Comparison of ENCODE assay signal across 16 cellular contexts in genomic region chr20:63517376-63518309, GRCh38. TPM values are rescaled to one million over a fixed set of nuclear protein-coding genes. Genes with fewer than 3 reads are reported as not detected.
DNase-seq lines count a peak whose midpoint lies in the region; ATAC-seq and TF ChIP-seq lines count a peak whose summit lies in the region.
"Had no signal": no experiment of that assay in that cellular context is flagged by ENCODE, and none has a peak within 500 bp of the region (broad histone marks: within the 10 kb centered on the region; RNA-seq: fewer than 3 reads in every experiment).

No MANE protein-coding gene starts in this region.

- in situ Hi-C loops in gastrocnemius medialis (cut with MboI; ENCODE audit: low sequenced_read_pairs in 4 of 4) = no loop called here

- 81% methylated on average over 6 of the region's 32 CpGs for WGBS in right lobe of liver (ENCODE audit: insufficient coverage, low coverage, low lambda C conversion rate, missing lambda C conversion rate)

- TF ChIP-seq POLR2A in right lobe of liver (IDR thresholded peaks at IDR 0.05) (no peak), gastrocnemius medialis (IDR thresholded peaks at IDR 0.05) (no peak)

- H3K9me3 ChIP-seq in right lobe of liver (no peaks in the 10 kb centered on the region), gastrocnemius medialis (no peaks in the 10 kb centered on the region)
- H3K9me3 ChIP-seq: vagina had no signal

- H3K27me3 ChIP-seq in right lobe of liver (no peaks in the 10 kb centered on the region), gastrocnemius medialis (no peaks in the 10 kb centered on the region)
- H3K27me3 ChIP-seq: vagina had no signal

- ATAC-seq in right lobe of liver (no peak), gastrocnemius medialis (no peak), HG03025 (IDR thresholded peaks at IDR 0.05; ENCODE audit: low FRiP score, unreplicated experiment) (no peak)
- ATAC-seq: activated naive CD4-positive, alpha-beta T cell treated with anti-CD3 and anti-CD28 coated beads, Interleukin-2, amount 50 U/mL, for 72 hours; stimulated activated naive CD8-positive, alpha-beta T cell treated with anti-CD3 and anti-CD28 coated beads, Interleukin-15, Interleukin-2, amounts not matched to agents 100 U/mL and 50 U/mL, for 24 hours had no signal

- H3K4me3 ChIP-seq in right lobe of liver = no peak overlapping the region
- H3K4me3 ChIP-seq in gastrocnemius medialis = no peak overlapping the region
- H3K4me3 ChIP-seq: SJCRH30, vagina had no signal

- intact Hi-C loops in right lobe of liver (cut with DNase I) (no loop called here), gastrocnemius medialis (cut with DNase I; ENCODE audit: low total_unique reads) (no loop called here)

- H3K4me1 ChIP-seq in right lobe of liver = peaks cover 0 to 10% (median 2%) of the 10 kb centered on the region in 4 donors
- H3K4me1 ChIP-seq in gastrocnemius medialis = peaks cover 12 to 23% of the 10 kb centered on the region in 2 donors

- peak; percentile 58 for DNase-seq in RPMI8226
- DNase-seq in right lobe of liver = peak in 2 of 3 donors; percentile 24 to 45
- DNase-seq in NCI-H1436 treated with DMSO at 0.1 percent for 48 hours (lab: John Stamatoyannopoulos, UW) = no peak
- no peak for DNase-seq in gastrocnemius medialis
- DNase-seq: caudate nucleus; DMS79 treated with DMSO at 0.1 percent for 48 hours; kidney glomerular epithelial cell; NCI-H2107; stimulated activated naive CD8-positive, alpha-beta T cell treated with anti-CD3 and anti-CD28 coated beads, Interleukin-15, Interleukin-2, amounts not matched to agents 100 U/mL and 50 U/mL, for 24 hours had no signal

- H3K27ac ChIP-seq in 22Rv1 (no peak overlapping the region), right lobe of liver (no peak overlapping the region), gastrocnemius medialis (no peak overlapping the region)
- H3K27ac ChIP-seq: SJCRH30, vagina had no signal

- no peaks in the 10 kb centered on the region for H3K36me3 ChIP-seq in right lobe of liver
- H3K36me3 ChIP-seq in gastrocnemius medialis = no peaks in the 10 kb centered on the region
- H3K36me3 ChIP-seq: vagina had no signal

- peak; percentile 12; the same call in 1 of the 2 replicates for TF ChIP-seq CTCF in 22Rv1 (IDR thresholded peaks at IDR 0.05)
- no peak for TF ChIP-seq CTCF in right lobe of liver (IDR thresholded peaks at IDR 0.05)
- TF ChIP-seq CTCF in gastrocnemius medialis (IDR thresholded peaks at IDR 0.05 in 4 of 5, conservative IDR thresholded peaks at IDR 0.05 in 1 of 5) = no peak

RNA-seq across cellular contexts. Expression of gene PPDPF, which starts 2.9 kb away (rescaled TPM):
- total RNA-seq in right lobe of liver (10 to 100 TPM; 50.2 to 99.4 (median 76.7) TPM), gastrocnemius medialis (100 to 1,000 TPM in 1 of 4 donors, 10 to 100 TPM in 3; 50.2 to 207 (median 76.1) TPM)

RNA-seq across cellular contexts. Expression of gene EEF1A2, which starts 18.8 kb away (rescaled TPM):
- total RNA-seq in right lobe of liver = 100 to 1,000 TPM in 2 of 6 experiments, 1 to 10 TPM in 1, under 1 TPM in 3; 0.22 to 153 (median 1.0) TPM
- 1,000 to 10,000 TPM; 1,736 to 2,603 (median 2,395) TPM for total RNA-seq in gastrocnemius medialis

RNA-seq across cellular contexts. Expression of gene PTK6, which starts 19.5 kb away (rescaled TPM):
- 10 to 100 TPM in 1 of 6 experiments, 1 to 10 TPM in 3, under 1 TPM in 2; 0.78 to 11.0 (median 3.6) TPM for total RNA-seq in right lobe of liver
- total RNA-seq in gastrocnemius medialis = under 1 TPM in 1 of 4 donors, not detected in 3; 0.36 TPM
- total RNA-seq: glomerular endothelial cell had no signal

RNA-seq across cellular contexts. Expression of gene SRMS, which starts 29.9 kb away (rescaled TPM):
- total RNA-seq in right lobe of liver (not detected), gastrocnemius medialis (not detected)
- total RNA-seq: activated naive CD4-positive, alpha-beta T cell treated with anti-CD3 and anti-CD28 coated beads, Interleukin-2, amount 50 U/mL, for 72 hours; endothelial cell of umbilical vein; glomerular endothelial cell; SJCRH30; vagina had no signal

RNA-seq across cellular contexts. Expression of gene FNDC11, which starts 36.3 kb away (rescaled TPM):
- total RNA-seq in right lobe of liver (not detected), gastrocnemius medialis (under 1 TPM in 1 of 4 donors, not detected in 3; 0.13 TPM)
- total RNA-seq: vagina had no signal

Comparison
In these comparisons a context has a peak if more than half of its experiments do, and no peak if none do; other contexts are left out.
1. DNase-seq: peak in RPMI8226 (single experiment) and right lobe of liver (2 of 3); none in NCI-H1436 treated with DMSO at 0.1 percent for 48 hours (single experiment) and gastrocnemius medialis (0 of 2).
2. RNA of gene EEF1A2, which starts 18.8 kb away (total RNA-seq): 1,736 to 2,603 TPM in gastrocnemius medialis; 0.22 to 153 TPM in right lobe of liver; every median in the first group is over 10 times any median in the second.